ENCODE assay signal across 8 cellular contexts in the genomic region with DNA sequence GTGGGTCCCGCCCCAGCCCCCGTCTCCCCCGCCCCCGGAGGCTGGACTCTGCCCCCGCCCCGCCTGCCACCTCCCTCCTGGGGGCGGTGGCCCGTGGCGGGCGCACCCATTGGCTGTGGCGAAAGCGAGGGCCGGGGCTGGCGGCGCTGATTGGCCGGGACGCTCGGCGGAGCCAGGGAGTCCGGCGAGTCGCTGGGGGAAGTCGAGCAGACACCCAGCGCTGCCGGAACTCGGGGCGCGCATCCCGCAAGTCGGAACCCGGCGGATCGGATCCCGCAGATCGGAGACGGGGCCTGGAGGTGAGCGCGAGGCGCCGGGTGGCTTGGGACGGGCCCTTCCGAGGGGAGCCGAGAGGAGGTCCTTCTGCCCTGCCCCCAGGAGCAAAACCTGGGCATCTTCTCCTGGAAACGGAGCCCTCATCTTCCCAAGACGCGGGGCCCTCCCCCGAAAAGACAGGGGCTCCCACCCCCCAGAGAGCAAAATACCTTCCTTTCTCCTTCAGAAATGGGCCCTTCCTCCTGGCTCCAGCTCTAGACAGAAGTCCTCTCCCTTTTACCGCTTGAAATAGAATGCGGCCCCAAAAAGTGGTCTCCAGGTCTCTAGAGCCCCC. TPM values are rescaled to one million over a fixed set of nuclear protein-coding genes. Genes with fewer than 3 reads are reported as not detected.
A peak's percentile ranks its signal among the peaks of the same experiment; 100 is the strongest.
DNase-seq lines count a peak whose midpoint lies in the region; ATAC-seq lines count a peak whose summit lies in the region.

Gene ABAT (plus strand): TSS at position 205 of the 610 bp plus-strand sequence. CDS start 61,123 bp downstream, outside the sequence.

- peak; percentile 91 for ATAC-seq in GM18870 (IDR thresholded peaks at IDR 0.05; ENCODE audit: unreplicated experiment)
- peak; percentile 99 for ATAC-seq in HG03097 (IDR thresholded peaks at IDR 0.05; ENCODE audit: low FRiP score, unreplicated experiment)

- DNase-seq in AG08395 (ENCODE audit: low spot score), result peak; percentile 98
- peak; percentile 74 for DNase-seq in NCI-H2227 treated with DMSO at 0.1 percent for 48 hours (lab: John Stamatoyannopoulos, UW)
- DNase-seq in activated CD4-positive, alpha-beta T cell treated with anti-CD3 and anti-CD28 coated beads for 1 hour, result peak; percentile 81
- DNase-seq in cerebellum (ENCODE audit: low spot score), result peak; percentile 98
- peak; percentile 72 for DNase-seq in kidney glomerular epithelial cell (lab: John Stamatoyannopoulos, UW)
- peak; percentile 68 to 72 for DNase-seq in stimulated activated CD4-positive, alpha-beta T cell treated with anti-CD3 and anti-CD28 coated beads, Interleukin-1b, Interleukin-23, amount 100 ng/mL, for 1 hour (ENCODE audit: low read depth in 2 of 2)

RNA-seq across cellular contexts. Expression of gene ABAT, which starts in this region (rescaled TPM):
- total RNA-seq in cerebellum, result 139 TPM

Comparison
In these comparisons a context has a peak if more than half of its experiments do, and no peak if none do; other contexts are left out.
1. Peak in every context shown above with its lines: DNase-seq and ATAC-seq.